In genomic region chr17:30117548-30118155, GRCh38 we compare ENCODE assay signal across 9 cellular contexts. TPM values are rescaled to one million over a fixed set of nuclear protein-coding genes. Genes with fewer than 3 reads are reported as not detected.
A peak's percentile ranks its signal among the peaks of the same experiment; 100 is the strongest.
DNase-seq lines count a peak whose midpoint lies in the region; ATAC-seq, FAIRE-seq and TF ChIP-seq lines count a peak whose summit lies in the region.
"Had no signal": no experiment of that assay in that cellular context is flagged by ENCODE, and none has a peak within 500 bp of the region (broad histone marks: within the 10 kb centered on the region; RNA-seq: fewer than 3 reads in every experiment).

No MANE protein-coding gene starts in this region.

- peak overlapping the region; percentile 84; the same call in 1 of the 2 replicates for H2AFZ ChIP-seq in Loucy (ENCODE audit: low read length)

- no peak for FAIRE-seq in D721Med (lab: Jason Lieb, UNC)
- FAIRE-seq in GM12891 (lab: Jason Lieb, UNC) = no peak
- FAIRE-seq: colon had no signal

- peaks cover 52 to 57% of the 10 kb centered on the region in 2 donors for H3K4me1 Mint-ChIP-seq in natural killer cell

- no peaks in the 10 kb centered on the region for H3K9me3 ChIP-seq in Loucy (ENCODE audit: insufficient read depth, low read depth, low read length)

- H3K27me3 Mint-ChIP-seq in natural killer cell (ENCODE audit: low read depth in 2 of 2) = no peaks in the 10 kb centered on the region

- H3K27me3 ChIP-seq in Loucy (ENCODE audit: insufficient read depth, low read length, poor library complexity, severe bottlenecking) (no peaks in the 10 kb centered on the region), dorsolateral prefrontal cortex (no peaks in the 10 kb centered on the region)

- TF ChIP-seq CTCF in C4-2B (conservative IDR thresholded peaks at IDR 0.05) (no peak), Loucy (conservative IDR thresholded peaks at IDR 0.05; ENCODE audit: low read length) (no peak), dorsolateral prefrontal cortex (IDR thresholded peaks at IDR 0.05 in 54 of 56, conservative IDR thresholded peaks at IDR 0.05 in 2 of 56; ENCODE audit: low read depth in 1 of 56, partially characterized antibody in 56 of 56) (no peak), natural killer cell (IDR thresholded peaks at IDR 0.05) (no peak), D721Med (IDR thresholded peaks at IDR 0.05; ENCODE audit: insufficient read depth, missing control alignments) (no peak)

- peaks cover 42% of the 10 kb centered on the region for H3K4me1 ChIP-seq in Loucy (ENCODE audit: insufficient read depth, low read length, poor library complexity, severe bottlenecking)

- H3K9me3 Mint-ChIP-seq in natural killer cell = no peaks in the 10 kb centered on the region

- peaks cover 24% of the 10 kb centered on the region for H4K20me1 ChIP-seq in Loucy (ENCODE audit: insufficient read depth, low read length, poor library complexity, severe bottlenecking)

- no peaks in the 10 kb centered on the region for H3K36me3 ChIP-seq in Loucy (ENCODE audit: insufficient read depth, low read length)

- H3K27ac ChIP-seq in C4-2B (peak overlapping the region; percentile 99), dorsolateral prefrontal cortex (peak overlapping the region in 58 of 59 donors; percentile 78 to 98 (median 94))

- H3K27ac Mint-ChIP-seq in natural killer cell = peak overlapping the region; percentile 98

- intact Hi-C loops in dorsolateral prefrontal cortex (cut with DNase I) (loop anchor here (5.0 to 10.0 kb wide), 3 partner anchors 157 to 260 kb away; partner anchors contain the start of genes BLMH (in 1 of the 2) and CPD (in 1 of the 2)), natural killer cell (cut with micrococcal nuclease) (no loop called here)

- DNase-seq in dorsolateral prefrontal cortex (no peak), natural killer cell (no peak), D721Med (ENCODE audit: insufficient read length, low spot score) (no peak), OCI-M2 (lab: John Stamatoyannopoulos, UW; ENCODE audit: unreplicated experiment) (no peak), dedifferentiated amniotic fluid mesenchymal stem cell (ENCODE audit: extremely low spot score) (no peak), GM12891 (ENCODE audit: insufficient read length, low spot score) (no peak)

- peak overlapping the region; percentile 92 for H3K4me3 ChIP-seq in Loucy (ENCODE audit: low read length, poor library complexity, severe bottlenecking)
- H3K4me3 ChIP-seq in dorsolateral prefrontal cortex = peak overlapping the region; percentile 58 to 93 (median 81)

- peaks cover 58% of the 10 kb centered on the region for H3K79me2 ChIP-seq in Loucy (ENCODE audit: insufficient read depth, low read length)

- H3K4me3 Mint-ChIP-seq in natural killer cell = peak overlapping the region; percentile 99

- H3K36me3 Mint-ChIP-seq in natural killer cell = peaks cover 7% of the 10 kb centered on the region

- H3F3A ChIP-seq in Loucy (ENCODE audit: low read depth) = 0 out of 2 replicates have a peak, but pooled peaks cover 5% of the 10 kb centered on the region

- peak overlapping the region; percentile 92 for H3K4me2 ChIP-seq in Loucy (ENCODE audit: low read depth, low read length, poor library complexity, severe bottlenecking)

- H3K9ac ChIP-seq in Loucy (ENCODE audit: low read depth, low read length, poor library complexity, severe bottlenecking) = peak overlapping the region; percentile 96

- TF ChIP-seq POLR2A in GM12891 (IDR thresholded peaks at IDR 0.05; ENCODE audit: low read depth, low read length) = no peak

- H3K9me2 ChIP-seq in Loucy (replicated peaks; ENCODE audit: low read depth, low read length) = no peaks in the 10 kb centered on the region

- no peak for ATAC-seq in natural killer cell

TF ChIP-seq in GM12891, 5 proteins besides CTCF, POLR2A, EP300 and RAD21:
- TF ChIP-seq POU2F2 (IDR thresholded peaks at IDR 0.05; ENCODE audit: low read depth, low read length) (no peak), PAX5 (IDR thresholded peaks at IDR 0.05; ENCODE audit: insufficient read depth, low read length, severe bottlenecking) (no peak), SPI1 (IDR thresholded peaks at IDR 0.05; ENCODE audit: low read depth, low read length) (no peak), TAF1 (IDR thresholded peaks at IDR 0.05; ENCODE audit: low read depth, low read length) (no peak), POLR2AphosphoS5 (IDR thresholded peaks at IDR 0.05; ENCODE audit: low read depth, low read length) (no peak)

RNA-seq across cellular contexts. Expression of gene NSRP1, which starts 1.0 kb away (rescaled TPM):
- total RNA-seq in dorsolateral prefrontal cortex (10 to 100 TPM; 23.1 to 57.8 (median 32.3) TPM), natural killer cell (10 to 100 TPM; 27.0 to 33.7 (median 29.7) TPM)
- 27.0 TPM for polyA plus RNA-seq in GM12891 (2012; ENCODE audit: low read depth, missing spikeins)
